In genomic region chr5:177434437-177434836, GRCh38 we compare ENCODE assay signal across 1 cellular context.
TF ChIP-seq lines count a peak whose summit lies in the region.

No MANE protein-coding gene starts in this region.

TF ChIP-seq in K562, 482 proteins besides CTCF, POLR2A, EP300 and RAD21:
- no peak for TF ChIP-seq HNRNPL (IDR thresholded peaks at IDR 0.05; ENCODE audit: low read depth, low read length)
- no peak for TF ChIP-seq FOSL1 (tag; conservative IDR thresholded peaks at IDR 0.05)
- no peak for TF ChIP-seq NFATC3 (IDR thresholded peaks at IDR 0.05)
- no peak for TF ChIP-seq ZNF592 (IDR thresholded peaks at IDR 0.05)
- no peak for TF ChIP-seq SRSF1 (IDR thresholded peaks at IDR 0.05; ENCODE audit: low read depth, low read length)
- TF ChIP-seq ZNF583 (CRISPR knock-in tag; IDR thresholded peaks at IDR 0.05): no peak
- TF ChIP-seq ZNF324 (CRISPR knock-in tag; IDR thresholded peaks at IDR 0.05): no peak
- no peak for TF ChIP-seq ZNF24 (IDR thresholded peaks at IDR 0.05)
- no peak for TF ChIP-seq HDAC2 (IDR thresholded peaks at IDR 0.05)
- no peak for TF ChIP-seq ZNF512 (tag; IDR thresholded peaks at IDR 0.05)
- no peak for TF ChIP-seq RB1 (IDR thresholded peaks at IDR 0.05; ENCODE audit: low read depth)
- TF ChIP-seq ZNF3 (CRISPR knock-in tag; IDR thresholded peaks at IDR 0.05): no peak
- TF ChIP-seq, protein P1, sequence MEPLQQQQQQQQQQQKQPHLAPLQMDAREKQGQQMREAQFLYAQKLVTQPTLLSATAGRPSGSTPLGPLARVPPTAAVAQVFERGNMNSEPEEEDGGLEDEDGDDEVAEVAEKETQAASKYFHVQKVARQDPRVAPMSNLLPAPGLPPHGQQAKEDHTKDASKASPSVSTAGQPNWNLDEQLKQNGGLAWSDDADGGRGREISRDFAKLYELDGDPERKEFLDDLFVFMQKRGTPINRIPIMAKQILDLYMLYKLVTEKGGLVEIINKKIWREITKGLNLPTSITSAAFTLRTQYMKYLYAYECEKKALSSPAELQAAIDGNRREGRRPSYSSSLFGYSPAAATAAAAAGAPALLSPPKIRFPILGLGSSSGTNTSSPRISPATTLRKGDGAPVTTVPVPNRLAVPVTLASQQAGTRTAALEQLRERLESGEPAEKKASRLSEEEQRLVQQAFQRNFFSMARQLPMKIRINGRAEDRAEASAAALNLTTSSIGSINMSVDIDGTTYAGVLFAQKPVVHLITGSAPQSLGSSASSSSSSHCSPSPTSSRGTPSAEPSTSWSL (CRISPR knock-in tag; IDR thresholded peaks at IDR 0.05; ENCODE audit: borderline replicate concordance): no peak
- no peak for TF ChIP-seq TSC22D4 (tag; IDR thresholded peaks at IDR 0.05)
- no peak for TF ChIP-seq PHF20 (IDR thresholded peaks at IDR 0.05; ENCODE audit: partially characterized antibody)
- TF ChIP-seq IFI16 (CRISPR knock-in tag; IDR thresholded peaks at IDR 0.05): no peak
